In the genomic region with DNA sequence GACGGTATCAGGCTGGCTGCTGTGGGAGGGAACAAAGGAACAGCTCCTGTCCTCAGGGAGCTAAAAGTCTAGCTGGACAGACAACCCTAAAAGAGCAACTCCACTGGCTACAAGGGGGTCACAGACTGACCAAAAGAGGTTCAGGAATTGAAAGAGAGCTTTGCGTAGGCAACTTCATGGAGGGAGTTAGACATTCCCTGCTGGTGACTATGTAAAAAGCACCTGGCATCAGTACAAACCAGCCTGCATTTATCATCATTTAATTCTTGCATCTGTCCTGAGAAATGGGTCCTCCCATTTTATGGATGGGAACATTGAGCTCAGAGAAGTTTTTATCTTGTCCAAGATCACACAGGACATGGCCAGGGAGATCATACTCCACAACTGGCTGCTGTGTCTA, we compare ENCODE assay signal across 1 cellular context.
TF ChIP-seq lines count a peak whose summit lies in the region.

No MANE protein-coding gene starts in this region.

TF ChIP-seq in IMR-90, 13 proteins besides CTCF, POLR2A, EP300 and RAD21 (continued from another document):
- TF ChIP-seq, protein P1, sequence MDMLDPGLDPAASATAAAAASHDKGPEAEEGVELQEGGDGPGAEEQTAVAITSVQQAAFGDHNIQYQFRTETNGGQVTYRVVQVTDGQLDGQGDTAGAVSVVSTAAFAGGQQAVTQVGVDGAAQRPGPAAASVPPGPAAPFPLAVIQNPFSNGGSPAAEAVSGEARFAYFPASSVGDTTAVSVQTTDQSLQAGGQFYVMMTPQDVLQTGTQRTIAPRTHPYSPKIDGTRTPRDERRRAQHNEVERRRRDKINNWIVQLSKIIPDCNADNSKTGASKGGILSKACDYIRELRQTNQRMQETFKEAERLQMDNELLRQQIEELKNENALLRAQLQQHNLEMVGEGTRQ (IDR thresholded peaks at IDR 0.05; ENCODE audit: low read depth, low read length), result no peak
- TF ChIP-seq MAZ (IDR thresholded peaks at IDR 0.05; ENCODE audit: borderline replicate concordance, low read depth, low read length) (no peak), BHLHE40 (IDR thresholded peaks at IDR 0.05; ENCODE audit: low read depth, low read length) (no peak), FOS (IDR thresholded peaks at IDR 0.05; ENCODE audit: low read depth, low read length) (no peak), MAFK (IDR thresholded peaks at IDR 0.05; ENCODE audit: low read depth, low read length) (no peak)
TF ChIP-seq in IMR-90: peak in this region for 0.
